1 cellular context compared by ENCODE assay signal in the genomic region with DNA sequence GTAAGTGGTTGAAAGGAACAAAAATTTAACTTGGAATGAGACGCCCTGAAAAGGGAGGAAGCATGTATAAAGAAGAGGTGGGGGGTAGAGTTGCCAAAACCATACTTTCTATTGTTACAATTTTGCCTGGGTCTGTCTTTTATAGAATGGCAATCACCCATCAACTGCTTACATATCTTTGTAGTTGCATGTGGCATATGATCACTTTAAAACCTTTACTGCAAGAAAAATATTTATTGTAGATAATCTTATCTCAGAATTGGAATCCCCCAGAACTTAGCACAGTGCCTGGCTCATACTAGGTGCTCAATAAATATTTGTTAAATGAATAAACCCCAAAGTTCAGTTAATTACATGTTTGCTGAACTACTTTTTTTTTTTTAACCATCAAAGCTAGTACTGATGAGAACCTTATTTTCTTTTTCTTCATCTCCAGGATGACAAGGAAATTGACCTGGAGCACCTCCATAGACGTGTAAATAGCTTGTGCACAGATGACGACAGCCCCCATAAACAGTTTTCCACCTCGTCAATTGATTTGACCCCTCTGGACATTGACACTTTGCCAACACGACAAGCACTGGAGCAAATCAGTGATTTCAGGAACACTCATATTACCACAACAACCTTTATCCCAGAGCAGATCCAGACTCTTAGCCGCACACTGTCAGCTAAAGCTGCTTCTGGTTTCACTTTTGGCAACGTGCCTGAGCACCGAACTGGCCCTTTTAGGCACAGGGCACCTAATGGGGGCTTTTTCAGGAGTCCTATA.
TF ChIP-seq lines count a peak whose summit lies in the region.

No MANE protein-coding gene starts in this region.

TF ChIP-seq in GM12878, 131 proteins besides CTCF, POLR2A, EP300 and RAD21 (continued from another document):
- TF ChIP-seq, protein P1, sequence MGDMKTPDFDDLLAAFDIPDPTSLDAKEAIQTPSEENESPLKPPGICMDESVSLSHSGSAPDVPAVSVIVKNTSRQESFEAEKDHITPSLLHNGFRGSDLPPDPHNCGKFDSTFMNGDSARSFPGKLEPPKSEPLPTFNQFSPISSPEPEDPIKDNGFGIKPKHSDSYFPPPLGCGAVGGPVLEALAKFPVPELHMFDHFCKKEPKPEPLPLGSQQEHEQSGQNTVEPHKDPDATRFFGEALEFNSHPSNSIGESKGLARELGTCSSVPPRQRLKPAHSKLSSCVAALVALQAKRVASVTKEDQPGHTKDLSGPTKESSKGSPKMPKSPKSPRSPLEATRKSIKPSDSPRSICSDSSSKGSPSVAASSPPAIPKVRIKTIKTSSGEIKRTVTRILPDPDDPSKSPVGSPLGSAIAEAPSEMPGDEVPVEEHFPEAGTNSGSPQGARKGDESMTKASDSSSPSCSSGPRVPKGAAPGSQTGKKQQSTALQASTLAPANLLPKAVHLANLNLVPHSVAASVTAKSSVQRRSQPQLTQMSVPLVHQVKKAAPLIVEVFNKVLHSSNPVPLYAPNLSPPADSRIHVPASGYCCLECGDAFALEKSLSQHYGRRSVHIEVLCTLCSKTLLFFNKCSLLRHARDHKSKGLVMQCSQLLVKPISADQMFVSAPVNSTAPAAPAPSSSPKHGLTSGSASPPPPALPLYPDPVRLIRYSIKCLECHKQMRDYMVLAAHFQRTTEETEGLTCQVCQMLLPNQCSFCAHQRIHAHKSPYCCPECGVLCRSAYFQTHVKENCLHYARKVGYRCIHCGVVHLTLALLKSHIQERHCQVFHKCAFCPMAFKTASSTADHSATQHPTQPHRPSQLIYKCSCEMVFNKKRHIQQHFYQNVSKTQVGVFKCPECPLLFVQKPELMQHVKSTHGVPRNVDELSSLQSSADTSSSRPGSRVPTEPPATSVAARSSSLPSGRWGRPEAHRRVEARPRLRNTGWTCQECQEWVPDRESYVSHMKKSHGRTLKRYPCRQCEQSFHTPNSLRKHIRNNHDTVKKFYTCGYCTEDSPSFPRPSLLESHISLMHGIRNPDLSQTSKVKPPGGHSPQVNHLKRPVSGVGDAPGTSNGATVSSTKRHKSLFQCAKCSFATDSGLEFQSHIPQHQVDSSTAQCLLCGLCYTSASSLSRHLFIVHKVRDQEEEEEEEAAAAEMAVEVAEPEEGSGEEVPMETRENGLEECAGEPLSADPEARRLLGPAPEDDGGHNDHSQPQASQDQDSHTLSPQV (IDR thresholded peaks at IDR 0.05) = no peak
- TF ChIP-seq ZSCAN29 (IDR thresholded peaks at IDR 0.05) (no peak), MEF2A (IDR thresholded peaks at IDR 0.05; ENCODE audit: insufficient read depth, low read depth, low read length) (no peak), SMC3 (IDR thresholded peaks at IDR 0.05; ENCODE audit: borderline replicate concordance, low read length) (no peak), TCF7 (IDR thresholded peaks at IDR 0.05; ENCODE audit: borderline replicate concordance) (no peak), TARDBP (IDR thresholded peaks at IDR 0.05; ENCODE audit: borderline replicate concordance) (no peak), GATAD2B (conservative IDR thresholded peaks at IDR 0.05; ENCODE audit: low read depth) (no peak)
- TF ChIP-seq, protein P2, sequence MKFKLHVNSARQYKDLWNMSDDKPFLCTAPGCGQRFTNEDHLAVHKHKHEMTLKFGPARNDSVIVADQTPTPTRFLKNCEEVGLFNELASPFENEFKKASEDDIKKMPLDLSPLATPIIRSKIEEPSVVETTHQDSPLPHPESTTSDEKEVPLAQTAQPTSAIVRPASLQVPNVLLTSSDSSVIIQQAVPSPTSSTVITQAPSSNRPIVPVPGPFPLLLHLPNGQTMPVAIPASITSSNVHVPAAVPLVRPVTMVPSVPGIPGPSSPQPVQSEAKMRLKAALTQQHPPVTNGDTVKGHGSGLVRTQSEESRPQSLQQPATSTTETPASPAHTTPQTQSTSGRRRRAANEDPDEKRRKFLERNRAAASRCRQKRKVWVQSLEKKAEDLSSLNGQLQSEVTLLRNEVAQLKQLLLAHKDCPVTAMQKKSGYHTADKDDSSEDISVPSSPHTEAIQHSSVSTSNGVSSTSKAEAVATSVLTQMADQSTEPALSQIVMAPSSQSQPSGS (IDR thresholded peaks at IDR 0.05; ENCODE audit: low read length) = no peak
- TF ChIP-seq, protein P3, sequence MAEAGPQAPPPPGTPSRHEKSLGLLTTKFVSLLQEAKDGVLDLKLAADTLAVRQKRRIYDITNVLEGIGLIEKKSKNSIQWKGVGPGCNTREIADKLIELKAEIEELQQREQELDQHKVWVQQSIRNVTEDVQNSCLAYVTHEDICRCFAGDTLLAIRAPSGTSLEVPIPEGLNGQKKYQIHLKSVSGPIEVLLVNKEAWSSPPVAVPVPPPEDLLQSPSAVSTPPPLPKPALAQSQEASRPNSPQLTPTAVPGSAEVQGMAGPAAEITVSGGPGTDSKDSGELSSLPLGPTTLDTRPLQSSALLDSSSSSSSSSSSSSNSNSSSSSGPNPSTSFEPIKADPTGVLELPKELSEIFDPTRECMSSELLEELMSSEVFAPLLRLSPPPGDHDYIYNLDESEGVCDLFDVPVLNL (IDR thresholded peaks at IDR 0.05; ENCODE audit: low read depth, low read length) = no peak
- TF ChIP-seq, protein P4, sequence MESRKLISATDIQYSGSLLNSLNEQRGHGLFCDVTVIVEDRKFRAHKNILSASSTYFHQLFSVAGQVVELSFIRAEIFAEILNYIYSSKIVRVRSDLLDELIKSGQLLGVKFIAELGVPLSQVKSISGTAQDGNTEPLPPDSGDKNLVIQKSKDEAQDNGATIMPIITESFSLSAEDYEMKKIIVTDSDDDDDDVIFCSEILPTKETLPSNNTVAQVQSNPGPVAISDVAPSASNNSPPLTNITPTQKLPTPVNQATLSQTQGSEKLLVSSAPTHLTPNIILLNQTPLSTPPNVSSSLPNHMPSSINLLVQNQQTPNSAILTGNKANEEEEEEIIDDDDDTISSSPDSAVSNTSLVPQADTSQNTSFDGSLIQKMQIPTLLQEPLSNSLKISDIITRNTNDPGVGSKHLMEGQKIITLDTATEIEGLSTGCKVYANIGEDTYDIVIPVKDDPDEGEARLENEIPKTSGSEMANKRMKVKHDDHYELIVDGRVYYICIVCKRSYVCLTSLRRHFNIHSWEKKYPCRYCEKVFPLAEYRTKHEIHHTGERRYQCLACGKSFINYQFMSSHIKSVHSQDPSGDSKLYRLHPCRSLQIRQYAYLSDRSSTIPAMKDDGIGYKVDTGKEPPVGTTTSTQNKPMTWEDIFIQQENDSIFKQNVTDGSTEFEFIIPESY (IDR thresholded peaks at IDR 0.05) = no peak
